9 cellular contexts compared by ENCODE assay signal in the genomic region with DNA sequence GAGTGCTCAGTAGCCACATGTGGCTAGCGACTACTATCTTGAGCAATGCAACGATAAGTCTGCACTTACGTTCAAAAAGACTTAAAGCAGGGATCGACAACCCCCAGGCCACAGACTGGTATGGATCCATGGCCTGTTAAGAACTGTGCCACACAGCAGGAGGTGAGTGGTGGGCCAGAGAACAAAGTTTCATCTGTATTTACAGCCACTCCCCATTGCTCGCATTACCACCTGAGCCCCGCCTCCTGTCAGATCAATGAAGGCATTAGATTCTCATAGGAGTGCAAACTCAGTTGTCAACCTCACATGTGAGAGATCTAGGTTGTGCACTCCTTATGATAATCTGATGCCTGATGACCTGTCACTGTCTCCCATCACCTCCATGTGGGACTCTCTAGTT.
"Had no signal": no experiment of that assay in that cellular context is flagged by ENCODE, and none has a peak within 500 bp of the region (broad histone marks: within the 10 kb centered on the region; RNA-seq: fewer than 3 reads in every experiment).

No MANE protein-coding gene starts in this region.

- H3K36me3 ChIP-seq: HAP-1 had no signal

- H3K4me3 Mint-ChIP-seq: GM23338, H9, HFFc6 had no signal

- H3K4me3 ChIP-seq: GM23248, GM23338, HAP-1 had no signal

- H3K27ac Mint-ChIP-seq: GM23338, H9, HFFc6 had no signal

- H3K4me1 Mint-ChIP-seq: GM23338, H9 had no signal

- H3K27ac ChIP-seq: GM23248 had no signal

- H3K9me3 ChIP-seq: HAP-1 had no signal

- ATAC-seq: GM23338, HCT116 had no signal

- H3K4me1 ChIP-seq: HAP-1 had no signal

- H3K9me3 Mint-ChIP-seq: HFFc6 had no signal

- DNase-seq: GM23248, GOT3, H7, H9, HCEC 1CT, HFFc6 had no signal
